Comparison of ENCODE assay signal across 1 cellular context in genomic region chr19:58468216-58468839, GRCh38.
TF ChIP-seq lines count a peak whose summit lies in the region.

No MANE protein-coding gene starts in this region.

TF ChIP-seq in H1, 55 proteins besides CTCF, POLR2A, EP300 and RAD21:
- TF ChIP-seq SIX5 (IDR thresholded peaks at IDR 0.05; ENCODE audit: low read depth, low read length), result no peak
